In genomic region chr15:90667063-90667754, GRCh38 we compare ENCODE assay signal across 14 cellular contexts. TPM values are rescaled to one million over a fixed set of nuclear protein-coding genes. Genes with fewer than 3 reads are reported as not detected.
DNase-seq lines count a peak whose midpoint lies in the region; ATAC-seq, FAIRE-seq and TF ChIP-seq lines count a peak whose summit lies in the region.
"Had no signal": no experiment of that assay in that cellular context is flagged by ENCODE, and none has a peak within 500 bp of the region (broad histone marks: within the 10 kb centered on the region; RNA-seq: fewer than 3 reads in every experiment).

No MANE protein-coding gene starts in this region.

- no peak for TF ChIP-seq EP300 in HepG2 (IDR thresholded peaks at IDR 0.05; ENCODE audit: low read depth in 2 of 2, low read length in 2 of 2)
- no peak for TF ChIP-seq EP300 in HepG2 (CRISPR knock-in tag; IDR thresholded peaks at IDR 0.05; ENCODE audit: borderline replicate concordance)

- H3K27ac Mint-ChIP-seq in T-helper 17 cell = no peak overlapping the region

- H3K4me3 Mint-ChIP-seq in T-helper 17 cell = peak overlapping the region; percentile 85
- H3K4me3 Mint-ChIP-seq: H9 had no signal

- no peaks in the 10 kb centered on the region for H4K20me1 ChIP-seq in HepG2 (ENCODE audit: insufficient read depth, low read length)

- no TSS peak for BruUV-seq in HepG2 (replicated peaks; lab: Mats Ljungman, UMichigan)

- TF ChIP-seq CTCF in HepG2 (CRISPR knock-in tag; IDR thresholded peaks at IDR 0.05) (no peak), right lobe of liver (IDR thresholded peaks at IDR 0.05) (no peak), fibroblast of villous mesenchyme (IDR thresholded peaks at IDR 0.05; ENCODE audit: insufficient read depth, low read depth, low read length) (no peak), tibial artery (IDR thresholded peaks at IDR 0.05) (no peak), colonic mucosa (IDR thresholded peaks at IDR 0.05) (no peak)

- peak overlapping the region; percentile 72 for H3K4me2 ChIP-seq in HepG2 (ENCODE audit: low read depth, low read length)

- 3% methylated on average over 8 of the region's 8 CpGs for WGBS in HepG2 (ENCODE audit: low lambda C conversion rate)
- WGBS in right lobe of liver (ENCODE audit: insufficient coverage, low coverage, low lambda C conversion rate, missing lambda C conversion rate) = 68% methylated on average over 4 of the region's 8 CpGs

- intact Hi-C loops in HepG2 (cut with micrococcal nuclease; ENCODE audit: unreplicated experiment) (no loop called here), right lobe of liver (cut with DNase I) (no loop called here), tibial artery (cut with DNase I; ENCODE audit: low total_unique reads) (no loop called here), colonic mucosa (cut with DNase I) (no loop called here)

- peaks cover 25% of the 10 kb centered on the region for H3K4me1 Mint-ChIP-seq in T-helper 17 cell

- H3K9ac ChIP-seq in HepG2 (ENCODE audit: insufficient read depth, low read depth, low read length) = 0 out of 2 replicates have a peak overlapping the region, but pooled peaks have one; percentile 21
- no peak overlapping the region for H3K9ac ChIP-seq in colonic mucosa (ENCODE audit: low read depth in 2 of 2, low read length in 2 of 2)

- no peaks in the 10 kb centered on the region for H3K79me2 ChIP-seq in HepG2 (ENCODE audit: insufficient read depth, low read length)

- H3K27me3 Mint-ChIP-seq in T-helper 17 cell = peaks cover 14% of the 10 kb centered on the region

- H3K27me3 ChIP-seq in HepG2 (ENCODE audit: control insufficient read depth in 1 of 2, insufficient read depth in 2 of 2, low read length in 2 of 2) = no peaks in the 10 kb centered on the region
- no peaks in the 10 kb centered on the region for H3K27me3 ChIP-seq in right lobe of liver
- no peaks in the 10 kb centered on the region for H3K27me3 ChIP-seq in tibial artery
- H3K27me3 ChIP-seq in colonic mucosa = no peaks in the 10 kb centered on the region
- H3K27me3 ChIP-seq: heart right ventricle, right atrium auricular region had no signal

- no peak for FAIRE-seq in HepG2 (lab: Jason Lieb, UNC)
- FAIRE-seq: RCC 7860 had no signal

- H3K36me3 ChIP-seq in HepG2 (replicated peaks in 1 of 2; ENCODE audit: control insufficient read depth in 1 of 2, insufficient read depth in 2 of 2, low read length in 2 of 2) = no peaks in the 10 kb centered on the region
- H3K36me3 ChIP-seq in right lobe of liver = no peaks in the 10 kb centered on the region
- H3K36me3 ChIP-seq in tibial artery = no peaks in the 10 kb centered on the region
- H3K36me3 ChIP-seq in colonic mucosa = no peaks in the 10 kb centered on the region
- H3K36me3 ChIP-seq: heart right ventricle, right atrium auricular region had no signal

- in situ Hi-C loops in HepG2 (cut with HindIII; ENCODE audit: extremely low pct_ligation_motif_present, low pct_unique_long_range_greater_than_20kb) = no loop called here

- H3K9me3 ChIP-seq in HepG2 (ENCODE audit: low read length) = no peaks in the 10 kb centered on the region
- H3K9me3 ChIP-seq in right lobe of liver = no peaks in the 10 kb centered on the region
- H3K9me3 ChIP-seq in T-helper 17 cell (ENCODE audit: control insufficient read depth, low read length, poor library complexity, severe bottlenecking) = no peaks in the 10 kb centered on the region
- no peaks in the 10 kb centered on the region for H3K9me3 ChIP-seq in tibial artery
- H3K9me3 ChIP-seq in colonic mucosa = no peaks in the 10 kb centered on the region
- H3K9me3 ChIP-seq: heart right ventricle, right atrium auricular region had no signal

- H3K27ac ChIP-seq in HepG2 (ENCODE audit: extremely low read length, insufficient read depth, low read length) (peak overlapping the region; percentile 12), right lobe of liver (no peak overlapping the region), tibial artery (no peak overlapping the region), colonic mucosa (no peak overlapping the region)
- H3K27ac ChIP-seq: heart right ventricle, right atrium auricular region, VCaP had no signal

- TF ChIP-seq RAD21 in HepG2 (CRISPR knock-in tag; IDR thresholded peaks at IDR 0.05) = no peak

- DNase-seq in HepG2 (ENCODE audit: low spot score) = no peak
- no peak for DNase-seq in right lobe of liver
- no peak for DNase-seq in T-helper 17 cell
- DNase-seq in fibroblast of villous mesenchyme (ENCODE audit: low read depth) = peak; percentile 21
- DNase-seq in tibial artery = peak; percentile 2 to 16
- DNase-seq in NCI-H187 treated with DMSO at 0.1 percent for 48 hours (lab: John Stamatoyannopoulos, UW) = no peak
- no peak for DNase-seq in activated CD4-positive, CD25-positive, alpha-beta regulatory T cell treated with anti-CD3 and anti-CD28 coated beads, Interleukin-2, amount 50 U/mL, for 72 hours
- DNase-seq in colonic mucosa = no peak
- DNase-seq: H9, heart right ventricle, KBM-7 had no signal

- H3K36me3 Mint-ChIP-seq in T-helper 17 cell (ENCODE audit: low read depth) = peaks cover 2% of the 10 kb centered on the region

- no peak for TF ChIP-seq POLR2A in HepG2 (IDR thresholded peaks at IDR 0.05; ENCODE audit: insufficient read depth in 1 of 2, low read depth in 2 of 2, low read length in 2 of 2)
- TF ChIP-seq POLR2A in right lobe of liver (IDR thresholded peaks at IDR 0.05) = no peak

- H3K4me3 ChIP-seq in HepG2 (replicated peaks in 1 of 3; ENCODE audit: insufficient read depth in 1 of 3, low read depth in 2 of 3, low read length in 3 of 3) = peak overlapping the region in 1 of 3 experiments; percentile 20; a peak in 1 of 6 replicates
- H3K4me3 ChIP-seq in right lobe of liver = no peak overlapping the region
- no peak overlapping the region for H3K4me3 ChIP-seq in fibroblast of villous mesenchyme (ENCODE audit: low read depth, low read length)
- H3K4me3 ChIP-seq in tibial artery = no peak overlapping the region
- no peak overlapping the region for H3K4me3 ChIP-seq in colonic mucosa
- H3K4me3 ChIP-seq: heart right ventricle, right atrium auricular region had no signal

- ATAC-seq in HepG2 (peak; percentile 20), right lobe of liver (no peak), T-helper 17 cell (no peak)
- ATAC-seq: heart right ventricle had no signal

- H2AFZ ChIP-seq in HepG2 (ENCODE audit: low read length) = peak overlapping the region; percentile 64

- CTCF ChIA-PET in HepG2 (lab: Yijun Ruan, JAX; ENCODE audit: low intra/inter-chr PET ratio, low total read pairs) = no interaction called here

- POLR2A ChIA-PET in HepG2 (lab: Yijun Ruan, JAX) = interaction anchor here (1.3 kb wide), 1 partner anchor 50 kb away, joined by 4 read pairs; the partner anchor contains the start of gene BLM

- H3K4me1 ChIP-seq in HepG2 (ENCODE audit: insufficient read depth, low read length) (peaks cover 31% of the 10 kb centered on the region), right lobe of liver (peaks cover 0 to 4% (median 0%) of the 10 kb centered on the region in 4 donors), tibial artery (peaks cover 0 to 16% (median 7%) of the 10 kb centered on the region in 4 donors), colonic mucosa (no peaks in the 10 kb centered on the region)

TF ChIP-seq in HepG2, 621 proteins besides CTCF, POLR2A, EP300 and RAD21 (continues in another document):
- 0 out of 2 replicates have a peak, but pooled peaks have one; percentile 33 for TF ChIP-seq ZNF501 (CRISPR knock-in tag; IDR thresholded peaks at IDR 0.05)
- TF ChIP-seq HNRNPK (IDR thresholded peaks at IDR 0.05; ENCODE audit: low read depth, low read length, poor library complexity, severe bottlenecking) = no peak
- TF ChIP-seq ZMYM2 (CRISPR knock-in tag; IDR thresholded peaks at IDR 0.05) = peak; percentile 18; the same call in 1 of the 2 replicates
- peak; percentile 30 for TF ChIP-seq ASH2L (IDR thresholded peaks at IDR 0.05; ENCODE audit: insufficient read length, low read depth, low read length)
- TF ChIP-seq MYC (CRISPR knock-in tag; IDR thresholded peaks at IDR 0.05; ENCODE audit: borderline replicate concordance) = peak; percentile 32; the same call in 1 of the 2 replicates
- 0 out of 2 replicates have a peak, but pooled peaks have one; percentile 15 for TF ChIP-seq SAP130 (CRISPR knock-in tag; IDR thresholded peaks at IDR 0.05; ENCODE audit: low read depth)
- TF ChIP-seq HNF4A (CRISPR knock-in tag; IDR thresholded peaks at IDR 0.05) = peak; percentile 31; the same call in 1 of the 2 replicates
- no peak for TF ChIP-seq ZNF569 (CRISPR knock-in tag; IDR thresholded peaks at IDR 0.05; ENCODE audit: borderline replicate concordance)

RNA-seq across cellular contexts. Expression of gene BLM, which starts 49.9 kb away (rescaled TPM):
- total RNA-seq in HepG2 (2016; rRNA removed; fragmentation: Illumina TruSeq; extraction: Trizol) (11.8 and 17.4 TPM in 2 replicates), right lobe of liver (1 to 10 TPM in 2 of 6 experiments, under 1 TPM in 4; 0.20 to 2.3 (median 0.45) TPM), T-helper 17 cell (1 to 10 TPM; 7.8 to 8.8 TPM), fibroblast of villous mesenchyme (4.8 and 6.0 TPM in 2 replicates), colonic mucosa (10 to 100 TPM in 1 of 2 donors, 1 to 10 TPM in 1; 3.3 to 16.7 TPM)
- 2.2 and 2.6 TPM in 2 replicates for total RNA-seq in HepG2 (2016; cell fraction: cytosol; rRNA removed; fragmentation: Illumina TruSeq; extraction: Trizol; ENCODE audit: low read depth)
- 10.5 and 15.0 TPM in 2 replicates for total RNA-seq in HepG2 (2016; cell fraction: insoluble cytoplasmic fraction; rRNA removed; fragmentation: Illumina TruSeq; extraction: Trizol)
- 3.6 and 3.8 TPM in 2 replicates for total RNA-seq in HepG2 (2016; cell fraction: membrane; rRNA removed; fragmentation: Illumina TruSeq; extraction: Trizol)
- total RNA-seq in HepG2 (2016; cell fraction: nucleus; rRNA removed; fragmentation: Illumina TruSeq; extraction: Trizol) = 12.3 and 13.7 TPM in 2 replicates
- 2.8 and 5.1 TPM in 2 replicates for polyA plus RNA-seq in HepG2 (2011; rRNA removed)
- 1.1 and 1.5 TPM in 2 replicates for polyA plus RNA-seq in HepG2 (2011; cell fraction: cytosol; rRNA removed)
- polyA plus RNA-seq in HepG2 (2011; cell fraction: nucleus; rRNA removed) = 2.3 and 2.9 TPM in 2 replicates
- polyA plus RNA-seq in HepG2 (2012) = 0.87 and 4.0 TPM in 2 replicates
- polyA plus RNA-seq in HepG2 (2016; cell fraction: cytosol; fragmentation: Illumina TruSeq; extraction: Trizol; ENCODE audit: low read depth) = 0.60 and 0.83 TPM in 2 replicates
- polyA plus RNA-seq in HepG2 (2016; cell fraction: insoluble cytoplasmic fraction; fragmentation: Illumina TruSeq; extraction: Trizol; ENCODE audit: low read depth) = 14.9 and 15.0 TPM in 2 replicates
- polyA plus RNA-seq in HepG2 (2016; cell fraction: membrane; fragmentation: Illumina TruSeq; extraction: Trizol; ENCODE audit: low read depth) = 1.5 and 1.7 TPM in 2 replicates
- polyA plus RNA-seq in HepG2 (2016; cell fraction: nucleus; fragmentation: Illumina TruSeq; extraction: Trizol; ENCODE audit: insufficient read depth, low read depth) = 15.5 and 15.9 TPM in 2 replicates
- 4.0 and 28.3 TPM in 2 replicates for polyA minus RNA-seq in HepG2 (2011; rRNA and poly(A)+ RNA removed; ENCODE audit: low replicate concordance)
- polyA minus RNA-seq in HepG2 (2011; cell fraction: cytosol; rRNA and poly(A)+ RNA removed) = 2.6 and 3.3 TPM in 2 replicates
- polyA minus RNA-seq in HepG2 (2011; cell fraction: nucleus; rRNA and poly(A)+ RNA removed) = 4.2 and 5.9 TPM in 2 replicates

Comparison
In these comparisons a context has a peak if more than half of its experiments do, and no peak if none do; other contexts are left out.
1. DNase-seq: peak in fibroblast of villous mesenchyme (single experiment) and tibial artery (2 of 2); none in HepG2 (single experiment), right lobe of liver (0 of 3), T-helper 17 cell (0 of 3), NCI-H187 treated with DMSO at 0.1 percent for 48 hours (single experiment), activated CD4-positive, CD25-positive, alpha-beta regulatory T cell treated with anti-CD3 and anti-CD28 coated beads, Interleukin-2, amount 50 U/mL, for 72 hours (single experiment) and colonic mucosa (single experiment).